20 cellular contexts compared by ENCODE assay signal in the genomic region with DNA sequence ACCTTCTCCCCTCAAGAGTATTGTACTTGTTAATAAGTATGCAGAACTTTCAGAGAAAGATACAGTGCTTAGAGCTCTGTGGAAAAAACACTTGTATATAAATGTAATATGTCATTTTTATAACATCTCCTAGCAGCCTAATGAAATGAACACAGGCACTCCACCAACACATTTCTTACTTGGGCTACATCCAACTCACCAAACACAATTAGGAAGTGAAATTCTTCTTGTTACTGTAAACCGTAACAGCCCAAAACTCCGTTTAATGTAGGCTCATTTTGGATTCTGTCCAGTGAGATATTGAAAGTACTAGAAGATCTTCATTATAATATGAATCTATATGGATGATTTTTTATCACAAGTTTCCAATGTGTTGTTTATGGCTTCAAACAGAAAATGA.
A peak's percentile ranks its signal among the peaks of the same experiment; 100 is the strongest.
DNase-seq lines count a peak whose midpoint lies in the region; ATAC-seq and TF ChIP-seq lines count a peak whose summit lies in the region.
"Had no signal": no experiment of that assay in that cellular context is flagged by ENCODE, and none has a peak within 500 bp of the region (broad histone marks: within the 10 kb centered on the region; RNA-seq: fewer than 3 reads in every experiment).

No MANE protein-coding gene starts in this region.

- H3K9me3 ChIP-seq in osteoblast (ENCODE audit: low read depth, low read length) = no peaks in the 10 kb centered on the region
- H3K9me3 ChIP-seq: esophagus squamous epithelium had no signal

- peaks cover 2% of the 10 kb centered on the region; the same call in 1 of the 2 replicates for H3K36me3 Mint-ChIP-seq in HFFc6 (ENCODE audit: low read depth)
- H3K36me3 Mint-ChIP-seq: natural killer cell treated with Interleukin-12 subunit alpha and Interleukin-12 subunit beta and Interleukin-15 and Interleukin-18, amount 100 ng/mL, for 72 hours had no signal

- peak overlapping the region; percentile 62 for H3K4me3 Mint-ChIP-seq in HFFc6
- H3K4me3 Mint-ChIP-seq: CD4-positive, alpha-beta T cell; natural killer cell treated with Interleukin-12 subunit alpha and Interleukin-12 subunit beta and Interleukin-15 and Interleukin-18, amount 100 ng/mL, for 72 hours had no signal

- H3K27ac ChIP-seq in osteoblast (ENCODE audit: low read depth, low read length) = no peak overlapping the region
- H3K27ac ChIP-seq: 22Rv1, esophagus squamous epithelium, SK-N-MC had no signal

- no peak overlapping the region for H3K4me3 ChIP-seq in osteoblast (ENCODE audit: insufficient read depth, low read length)
- H3K4me3 ChIP-seq: esophagus squamous epithelium, SK-N-MC had no signal

- H3K9me3 Mint-ChIP-seq in HFFc6 = no peaks in the 10 kb centered on the region
- H3K9me3 Mint-ChIP-seq: activated T-helper 2 cell treated with anti-CD3 and anti-CD28 coated beads, Interferon-gamma antibody, Interleukin-2, Interleukin-4, amounts not matched to agents 10 μg/mL and 5 μg/mL and 100 μg/mL, durations not matched to agents 14 hours and 24 hours and 36 hours; CD4-positive, alpha-beta T cell; natural killer cell treated with Interleukin-12 subunit alpha and Interleukin-12 subunit beta and Interleukin-15 and Interleukin-18, amount 100 ng/mL, for 72 hours had no signal

- no peaks in the 10 kb centered on the region for H3K79me2 ChIP-seq in osteoblast (ENCODE audit: insufficient read depth, low read length)

- H3K27ac Mint-ChIP-seq in HFFc6 = peak overlapping the region; percentile 19; the same call in 1 of the 2 replicates
- H3K27ac Mint-ChIP-seq: activated T-helper 2 cell treated with anti-CD3 and anti-CD28 coated beads, Interferon-gamma antibody, Interleukin-2, Interleukin-4, amounts not matched to agents 10 μg/mL and 5 μg/mL and 100 μg/mL, durations not matched to agents 14 hours and 24 hours and 36 hours; CD4-positive, alpha-beta T cell; natural killer cell treated with Interleukin-12 subunit alpha and Interleukin-12 subunit beta and Interleukin-15 and Interleukin-18, amount 100 ng/mL, for 72 hours had no signal

- no peak for ATAC-seq in GM18520 (IDR thresholded peaks at IDR 0.05; ENCODE audit: unreplicated experiment)
- ATAC-seq: left lobe of liver; natural killer cell treated with Interleukin-12 subunit alpha and Interleukin-12 subunit beta and Interleukin-15 and Interleukin-18, amount 100 ng/mL, for 72 hours had no signal

- H4K20me1 ChIP-seq in osteoblast (ENCODE audit: insufficient read depth, low read length) = no peaks in the 10 kb centered on the region

- peak; percentile 1 for DNase-seq in DMS 273 (lab: John Stamatoyannopoulos, UW; ENCODE audit: unreplicated experiment)
- DNase-seq in DMS 273 treated with DMSO at 0.1 percent for 48 hours (lab: John Stamatoyannopoulos, UW) = no peak
- no peak for DNase-seq in HFFc6
- DNase-seq in OCI-M1 (lab: John Stamatoyannopoulos, UW) = peak; percentile 29
- DNase-seq in osteoblast (ENCODE audit: insufficient read length, low spot score, missing footprints) = no peak
- no peak for DNase-seq in SK-N-DZ (ENCODE audit: low spot score)
- no peak for DNase-seq in D341Med (ENCODE audit: low spot score)
- DNase-seq: anterior cingulate cortex; CD4-positive, alpha-beta T cell; cortex of kidney; esophagus squamous epithelium; NCI-H774; retina; stimulated activated CD4-positive, alpha-beta T cell treated with anti-CD3 and anti-CD28 coated beads, Interleukin-4, amount 100 ng/mL, for 24 hours had no signal

- TF ChIP-seq CTCF in HFFc6 (IDR thresholded peaks at IDR 0.05) (no peak), osteoblast (IDR thresholded peaks at IDR 0.05; ENCODE audit: extremely low read depth, low read depth, low read length) (no peak)

- H2AFZ ChIP-seq in osteoblast (ENCODE audit: low read length) = peak overlapping the region; percentile 36

- no peaks in the 10 kb centered on the region for H3K36me3 ChIP-seq in osteoblast (ENCODE audit: insufficient read depth, low read length)
- H3K36me3 ChIP-seq: esophagus squamous epithelium had no signal

- H3K4me2 ChIP-seq in osteoblast (ENCODE audit: insufficient read depth, low read length) = peak overlapping the region; percentile 66

- H3K4me1 ChIP-seq in osteoblast (ENCODE audit: insufficient read depth, low read length) = peaks cover 14% of the 10 kb centered on the region

- H3K27me3 Mint-ChIP-seq in HFFc6 (ENCODE audit: insufficient read depth) = no peaks in the 10 kb centered on the region; the same call in 1 of the 2 replicates
- H3K27me3 Mint-ChIP-seq: CD4-positive, alpha-beta T cell; natural killer cell treated with Interleukin-12 subunit alpha and Interleukin-12 subunit beta and Interleukin-15 and Interleukin-18, amount 100 ng/mL, for 72 hours had no signal

- H3K27me3 ChIP-seq in osteoblast (ENCODE audit: insufficient read depth, low read length) = no peaks in the 10 kb centered on the region
- H3K27me3 ChIP-seq: esophagus squamous epithelium had no signal

- peaks cover 32% of the 10 kb centered on the region for H3K4me1 Mint-ChIP-seq in HFFc6 (ENCODE audit: low read depth)

Comparison
In these comparisons a context has a peak if more than half of its experiments do, and no peak if none do; other contexts are left out.
1. DNase-seq: peak in DMS 273 (single experiment) and OCI-M1 (single experiment); none in DMS 273 treated with DMSO at 0.1 percent for 48 hours (single experiment), HFFc6 (single experiment), osteoblast (single experiment), SK-N-DZ (single experiment) and D341Med (single experiment).